In the genomic region with DNA sequence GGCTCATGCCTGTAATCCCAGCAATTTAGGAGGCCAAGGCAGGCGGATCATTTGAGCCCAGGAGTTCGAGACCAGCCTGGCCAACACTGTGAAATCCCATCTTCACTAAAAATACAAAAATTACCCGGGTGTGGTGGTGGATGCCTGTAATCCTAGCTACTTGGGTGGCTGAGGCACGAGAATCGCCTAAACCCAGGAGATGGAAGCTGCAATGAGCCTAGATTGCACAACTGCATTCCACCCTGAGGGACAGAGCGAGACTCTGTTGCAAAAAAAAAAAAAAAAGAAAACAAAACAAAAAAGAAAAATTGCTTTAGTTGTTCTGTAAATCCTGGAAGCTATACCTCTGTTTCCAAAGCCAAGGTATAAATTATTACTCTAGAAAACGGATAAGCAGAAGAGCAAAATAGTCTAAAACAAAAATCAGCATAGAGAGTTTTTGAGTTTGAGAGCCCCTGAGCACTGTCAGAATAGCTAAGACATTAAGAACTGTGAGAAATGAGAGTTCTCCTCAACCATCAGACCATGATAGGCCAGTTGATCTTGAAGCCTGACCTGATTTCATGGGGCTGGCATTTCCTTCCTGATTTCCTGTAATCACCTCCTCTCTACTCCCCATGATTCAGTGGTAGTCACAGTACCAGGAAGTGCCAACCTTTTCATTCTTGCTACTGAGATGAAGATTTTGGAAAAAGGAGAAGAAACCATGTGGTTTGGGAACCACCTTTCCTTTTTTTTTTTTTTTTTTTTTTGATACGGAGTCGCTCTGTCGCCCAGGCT, we compare ENCODE assay signal across 8 cellular contexts. TPM values are rescaled to one million over a fixed set of nuclear protein-coding genes. Genes with fewer than 3 reads are reported as not detected.
DNase-seq lines count a peak whose midpoint lies in the region; ATAC-seq and TF ChIP-seq lines count a peak whose summit lies in the region.

No MANE protein-coding gene starts in this region.

- dilution Hi-C loops in IMR-90 (cut with HindIII; ENCODE audit: low sequenced_read_pairs, unreplicated experiment): no loop called here

- H2BK15ac ChIP-seq in IMR-90 (ENCODE audit: low read depth, low read length): peak overlapping the region; percentile 42; the same call in 1 of the 3 replicates

- CTCF ChIA-PET in IMR-90 (lab: Yijun Ruan, JAX): no interaction called here

- H2AK9ac ChIP-seq in IMR-90 (replicated peaks; ENCODE audit: low read depth, low read length, poor library complexity): no peak overlapping the region

- peak overlapping the region; percentile 68; the same call in 1 of the 2 replicates for H2BK20ac ChIP-seq in IMR-90 (ENCODE audit: low read depth, low read length)

- peak overlapping the region; percentile 84 for H4K91ac ChIP-seq in IMR-90 (ENCODE audit: insufficient read depth, low read depth, low read length)

- peak overlapping the region; percentile 69; the same call in 1 of the 2 replicates for H3K14ac ChIP-seq in IMR-90 (replicated peaks; ENCODE audit: low read depth, low read length)

- peak overlapping the region; percentile 91 for H2BK5ac ChIP-seq in IMR-90 (ENCODE audit: low read depth, low read length, poor library complexity, severe bottlenecking)

- H3K23ac ChIP-seq in IMR-90 (ENCODE audit: low read depth, low read length): peak overlapping the region; percentile 67

- intact Hi-C loops in IMR-90 (cut with micrococcal nuclease) (loop anchor here (10.0 kb wide), 1 partner anchor 208 kb away; no protein-coding TSS in a partner anchor), ascending aorta (cut with DNase I) (loop anchor here (10.0 kb wide), 1 partner anchor 208 kb away; no protein-coding TSS in a partner anchor), lower lobe of right lung (cut with DNase I) (no loop called here)

- H3K27ac ChIP-seq in ACC112 (ENCODE audit: low read depth, low read length) (peak overlapping the region; percentile 92), IMR-90 (ENCODE audit: insufficient read depth, low read length) (peak overlapping the region; percentile 92), ascending aorta (peak overlapping the region; percentile 70 to 75), lower lobe of right lung (no peak overlapping the region)

- TF ChIP-seq RAD21 in IMR-90 (IDR thresholded peaks at IDR 0.05; ENCODE audit: low read length): no peak

- H3K4me3 ChIP-seq in ACC112 (ENCODE audit: low read depth, low read length) (no peak overlapping the region), IMR-90 (ENCODE audit: insufficient read depth, low read depth, low read length) (no peak overlapping the region), ascending aorta (no peak overlapping the region), lower lobe of right lung (no peak overlapping the region), HAP-1 (no peak overlapping the region)

- peak overlapping the region; percentile 40; the same call in 1 of the 2 replicates for H3K18ac ChIP-seq in IMR-90 (ENCODE audit: low read depth, low read length)

- H3K79me2 ChIP-seq in ACC112 (ENCODE audit: control insufficient read depth, insufficient read depth, low read length, unreplicated experiment): peaks cover 65% of the 10 kb centered on the region

- H4K8ac ChIP-seq in IMR-90 (ENCODE audit: low read depth in 2 of 2, low read length in 2 of 2): peak overlapping the region; percentile 29 to 87; a peak in 3 of 4 replicates

- H3K9me3 ChIP-seq in IMR-90 (ENCODE audit: control insufficient read depth, insufficient read depth, low read length): no peaks in the 10 kb centered on the region
- no peaks in the 10 kb centered on the region for H3K9me3 ChIP-seq in ascending aorta
- H3K9me3 ChIP-seq in lower lobe of right lung: no peaks in the 10 kb centered on the region
- no peaks in the 10 kb centered on the region for H3K9me3 ChIP-seq in HAP-1

- H2AFZ ChIP-seq in ACC112 (ENCODE audit: low read length, unreplicated experiment) (no peak overlapping the region), IMR-90 (replicated peaks; ENCODE audit: low read length, poor library complexity) (no peak overlapping the region)

- WGBS in IMR-90 (ENCODE audit: extremely low coverage in 2 of 2, insufficient read length in 1 of 2), 2 experiments: 90% methylated on average over 2 of the region's 10 CpGs; no CpG with 5 or more reads in 1 of the 2 experiments

- H3K79me1 ChIP-seq in IMR-90 (ENCODE audit: low read depth in 1 of 2, low read length in 2 of 2): peaks cover 17 to 74% of the 10 kb centered on the region in 2 experiments

- H3K9me1 ChIP-seq in IMR-90 (ENCODE audit: insufficient read depth, low read length): peaks cover 14% of the 10 kb centered on the region

- DNase-seq in IMR-90 (peak; percentile 72), ascending aorta (ENCODE audit: low spot score in 2 of 2) (no peak), lower lobe of right lung (no peak), HAP-1 (ENCODE audit: low spot score in 2 of 2) (no peak)
- DNase-seq in activated CD8-positive, alpha-beta memory T cell treated with anti-CD3 and anti-CD28 coated beads, Interleukin-2, amount 50 U/mL, for 4 hours: no peak

- peaks cover 32% of the 10 kb centered on the region for H3K36me3 ChIP-seq in ACC112 (ENCODE audit: insufficient read depth, low read length)
- H3K36me3 ChIP-seq in IMR-90 (ENCODE audit: control insufficient read depth, insufficient read depth, low read length): peaks cover 21% of the 10 kb centered on the region
- H3K36me3 ChIP-seq in ascending aorta: peaks cover 3 to 6% of the 10 kb centered on the region in 2 donors
- H3K36me3 ChIP-seq in lower lobe of right lung: peaks cover 13% of the 10 kb centered on the region
- H3K36me3 ChIP-seq in HAP-1 (replicated peaks): peaks cover 19% of the 10 kb centered on the region

- H2BK120ac ChIP-seq in IMR-90 (ENCODE audit: low read depth, low read length): peak overlapping the region; percentile 64; the same call in 1 of the 2 replicates

- in situ Hi-C loops in IMR-90 (cut with MboI; ENCODE audit: low sequenced_read_pairs): no loop called here
- in situ Hi-C loops in HAP-1 (cut with MboI; ENCODE audit: low sequenced_read_pairs): no loop called here

- peaks cover 46% of the 10 kb centered on the region for H4K20me1 ChIP-seq in IMR-90 (ENCODE audit: insufficient read depth, low read length)

- no peak for TF ChIP-seq POLR2A in IMR-90 (IDR thresholded peaks at IDR 0.05; ENCODE audit: low read depth, low read length)

- POLR2A ChIA-PET in IMR-90 (lab: Charles Lee; ENCODE audit: unreplicated experiment): no interaction called here

- no peak overlapping the region for H3K56ac ChIP-seq in IMR-90 (ENCODE audit: extremely low read depth, insufficient read depth, low read length)

- H3K27me3 ChIP-seq in ACC112 (ENCODE audit: insufficient read depth, low read length) (no peaks in the 10 kb centered on the region), IMR-90 (ENCODE audit: control insufficient read depth, insufficient read depth, low read length) (no peaks in the 10 kb centered on the region), ascending aorta (no peaks in the 10 kb centered on the region), lower lobe of right lung (ENCODE audit: low read depth) (no peaks in the 10 kb centered on the region), HAP-1 (ENCODE audit: low read depth) (no peaks in the 10 kb centered on the region)

- ATAC-seq in IMR-90 (ENCODE audit: low read depth) (0 out of 2 replicates have a peak, but pooled peaks have one; percentile 18), lower lobe of right lung (peak; percentile 43 to 59), HG03457 (IDR thresholded peaks at IDR 0.05; ENCODE audit: unreplicated experiment) (no peak), HG03521 (IDR thresholded peaks at IDR 0.05; ENCODE audit: unreplicated experiment) (no peak)

- H3K4me1 ChIP-seq in ACC112 (ENCODE audit: control insufficient read depth, insufficient read depth, low read length, unreplicated experiment) (peaks cover 86% of the 10 kb centered on the region), IMR-90 (ENCODE audit: control insufficient read depth, insufficient read depth, low read length) (peaks cover 23% of the 10 kb centered on the region), ascending aorta (peaks cover 6 to 44% of the 10 kb centered on the region in 2 donors), lower lobe of right lung (peaks cover 55% of the 10 kb centered on the region), HAP-1 (peaks cover 2% of the 10 kb centered on the region; the same call in 1 of the 2 replicates)

- TF ChIP-seq CTCF in IMR-90 (conservative IDR thresholded peaks at IDR 0.05; ENCODE audit: low read depth, low read length) (no peak), ascending aorta (IDR thresholded peaks at IDR 0.05) (no peak), lower lobe of right lung (IDR thresholded peaks at IDR 0.05) (no peak)

- H4K5ac ChIP-seq in IMR-90 (ENCODE audit: low read depth, low read length): peak overlapping the region; percentile 22; the same call in 1 of the 2 replicates

- no peak overlapping the region for H3K4me2 ChIP-seq in IMR-90 (ENCODE audit: low read depth, low read length)

- BruUV-seq in IMR-90 (replicated peaks; lab: Mats Ljungman, UMichigan): no TSS peak

- peak overlapping the region; percentile 87; the same call in 1 of the 2 replicates for H2AK5ac ChIP-seq in IMR-90 (ENCODE audit: low read depth, low read length)

- no peak overlapping the region for H3K9ac ChIP-seq in IMR-90 (ENCODE audit: low read depth, low read length)

- peak overlapping the region; percentile 85 for H3K4ac ChIP-seq in IMR-90 (ENCODE audit: low read depth, low read length)

TF ChIP-seq in IMR-90, 13 proteins besides CTCF, POLR2A, EP300 and RAD21:
- TF ChIP-seq BHLHE40 (IDR thresholded peaks at IDR 0.05; ENCODE audit: low read depth, low read length) (no peak), CHD1 (IDR thresholded peaks at IDR 0.05; ENCODE audit: low read depth, low read length) (no peak), CEBPB (IDR thresholded peaks at IDR 0.05; ENCODE audit: low read depth, low read length) (peak; percentile 92)

RNA-seq across cellular contexts. Expression of gene ATP2A2, which starts 31.7 kb away (rescaled TPM):
- total RNA-seq in IMR-90 (2012; rRNA removed): 225 and 230 TPM in 2 replicates
- polyA plus RNA-seq in IMR-90 (2012; rRNA removed): 148 and 166 TPM in 2 replicates
- polyA plus RNA-seq in IMR-90 (2012; cell fraction: cytosol; rRNA removed): 96.0 and 107 TPM in 2 replicates
- 278 and 358 TPM in 2 replicates for polyA plus RNA-seq in IMR-90 (2012; cell fraction: nucleus; rRNA removed; ENCODE audit: low replicate concordance)
- total RNA-seq in ascending aorta: 185 TPM
- total RNA-seq in lower lobe of right lung: 156 TPM

Comparison
In these comparisons a context has a peak if more than half of its experiments do, and no peak if none do; other contexts are left out.
1. ATAC-seq: peak in IMR-90 (single experiment) and lower lobe of right lung (2 of 2); none in HG03457 (single experiment) and HG03521 (single experiment).